29 cellular contexts compared by ENCODE assay signal in the genomic region with DNA sequence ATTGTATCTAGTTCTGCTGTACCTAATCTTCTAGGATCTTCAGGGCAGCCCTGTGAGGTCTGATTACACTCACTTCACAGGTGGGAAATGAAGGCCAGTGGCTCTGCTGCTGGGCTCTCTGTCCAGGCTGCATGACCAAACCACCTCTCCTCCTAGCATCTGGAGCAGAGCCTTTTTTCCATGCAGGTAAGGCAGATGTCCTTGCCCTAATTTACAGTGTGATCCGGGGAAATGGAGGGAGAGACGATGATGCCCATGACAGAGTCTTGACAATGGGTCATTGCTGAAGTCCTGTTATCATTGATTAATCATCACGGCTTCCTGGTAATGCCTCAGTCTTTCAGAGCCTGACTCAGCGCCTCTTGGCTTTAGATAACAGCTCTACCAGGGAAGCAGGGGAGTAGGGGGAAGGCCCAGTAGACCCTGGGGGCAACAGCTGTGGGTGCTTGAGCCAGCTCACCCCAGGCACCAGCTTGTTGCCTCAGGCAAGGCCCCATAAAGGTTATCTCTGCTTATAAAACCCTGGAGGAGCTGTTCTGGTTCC.
DNase-seq lines count a peak whose midpoint lies in the region; ATAC-seq, FAIRE-seq and TF ChIP-seq lines count a peak whose summit lies in the region.
"Had no signal": no experiment of that assay in that cellular context is flagged by ENCODE, and none has a peak within 500 bp of the region (broad histone marks: within the 10 kb centered on the region; RNA-seq: fewer than 3 reads in every experiment).

No MANE protein-coding gene starts in this region.

- no peak overlapping the region; the same call in 1 of the 2 replicates for H2AFZ ChIP-seq in K562 (ENCODE audit: low read depth, low read length)
- H2AFZ ChIP-seq: PC-9 had no signal

- TF ChIP-seq EP300 in K562 (IDR thresholded peaks at IDR 0.05; ENCODE audit: low read length) = peak; percentile 75; the same call in 1 of the 2 replicates

- BruUV-seq in K562 (replicated peaks; lab: Mats Ljungman, UMichigan) = no TSS peak

- intact Hi-C loops in K562 (cut with micrococcal nuclease) = loop anchor here (2.0 to 10.0 kb wide), 2 partner anchors 36 to 60 kb away; no protein-coding TSS in a partner anchor

- peaks cover 20% of the 10 kb centered on the region; the same call in 2 of the 3 replicates for H3K36me3 ChIP-seq in K562 (ENCODE audit: control insufficient read depth, insufficient read depth, low read length)
- no peaks in the 10 kb centered on the region for H3K36me3 ChIP-seq in mesodermal cell (ENCODE audit: control insufficient read depth, insufficient read depth, low read length)
- H3K36me3 ChIP-seq: BLaER1, colonic mucosa, transverse colon had no signal

- CTCF ChIA-PET in K562 (lab: Yijun Ruan, JAX; ENCODE audit: low intra/inter-chr PET ratio) = no interaction called here

- H3K9ac ChIP-seq in K562 (ENCODE audit: insufficient read depth in 1 of 2, low read depth in 2 of 2, low read length in 2 of 2) = peak overlapping the region; percentile 43 to 45; a peak in 3 of 4 replicates
- H3K9ac ChIP-seq: BLaER1 had no signal

- H3K4me1 Mint-ChIP-seq in nephron progenitor cell = no peaks in the 10 kb centered on the region
- H3K4me1 Mint-ChIP-seq: activated B cell treated with CpG ODN at 0.5 μM for 24 hours; activated CD4-positive, alpha-beta T cell treated with anti-CD3 and anti-CD28 coated beads, Interleukin-2, amount 10 ng/mL, durations not matched to agents 7 days and 5 days; IgD-negative memory B cell; nephron; stimulated activated memory B cell treated with anti-CD40 and anti-IgM and Interleukin-4, amounts not matched to agents 10 μg/mL and 1 μg/mL and 100 μg/mL, for 72 hours had no signal

- TF ChIP-seq CTCF in K562 (IDR thresholded peaks at IDR 0.05 in 2 of 3, conservative IDR thresholded peaks at IDR 0.05 in 1 of 3; ENCODE audit: insufficient read depth in 2 of 3, low read depth in 1 of 3, low read length in 3 of 3) (no peak), nephron progenitor cell (IDR thresholded peaks at IDR 0.05) (no peak)

- no peaks in the 10 kb centered on the region for H3K27me3 ChIP-seq in K562 (ENCODE audit: control insufficient read depth in 2 of 2, insufficient read depth in 2 of 2, low read length in 2 of 2)
- H3K27me3 ChIP-seq: BLaER1, colonic mucosa, transverse colon had no signal

- FAIRE-seq in K562 (lab: Jason Lieb, UNC) = peak; percentile 84

- no peak overlapping the region for H3K27ac Mint-ChIP-seq in nephron progenitor cell
- H3K27ac Mint-ChIP-seq: activated B cell treated with CpG ODN at 0.5 μM for 24 hours; activated CD4-positive, alpha-beta T cell treated with anti-CD3 and anti-CD28 coated beads, Interleukin-2, amount 10 ng/mL, durations not matched to agents 7 days and 5 days; activated naive CD8-positive, alpha-beta T cell; IgD-negative memory B cell; nephron; stimulated activated memory B cell treated with anti-CD40 and anti-IgM and Interleukin-4, amounts not matched to agents 10 μg/mL and 1 μg/mL and 100 μg/mL, for 72 hours had no signal

- H4K20me1 ChIP-seq in K562 (replicated peaks; ENCODE audit: control insufficient read depth, insufficient read depth, low read length) = no peaks in the 10 kb centered on the region
- H4K20me1 ChIP-seq: BLaER1 had no signal

- no peaks in the 10 kb centered on the region for H3K27me3 Mint-ChIP-seq in nephron progenitor cell (ENCODE audit: low read depth, poor library complexity)
- H3K27me3 Mint-ChIP-seq: activated B cell treated with CpG ODN at 0.5 μM for 24 hours; activated CD4-positive, alpha-beta T cell treated with anti-CD3 and anti-CD28 coated beads, Interleukin-2, amount 10 ng/mL, durations not matched to agents 7 days and 5 days; activated naive CD8-positive, alpha-beta T cell; IgD-negative memory B cell; stimulated activated memory B cell treated with anti-CD40 and anti-IgM and Interleukin-4, amounts not matched to agents 10 μg/mL and 1 μg/mL and 100 μg/mL, for 72 hours had no signal

- POLR2A ChIA-PET in K562 (lab: Yijun Ruan, JAX) = interaction anchor here (0.8 to 2.4 kb wide), 5 partner anchors 8 to 23 kb away, joined by 3 to 11 read pairs (median 3); no protein-coding TSS in a partner anchor

- H3K9me1 ChIP-seq in K562 (ENCODE audit: control insufficient read depth, insufficient read depth, low read length) = no peaks in the 10 kb centered on the region

- H3K9me3 Mint-ChIP-seq in nephron progenitor cell = no peaks in the 10 kb centered on the region

- H3K4me3 Mint-ChIP-seq in nephron progenitor cell = no peak overlapping the region
- H3K4me3 Mint-ChIP-seq: activated B cell treated with CpG ODN at 0.5 μM for 24 hours; activated CD4-positive, alpha-beta T cell treated with anti-CD3 and anti-CD28 coated beads, Interleukin-2, amount 10 ng/mL, durations not matched to agents 7 days and 5 days; activated naive CD8-positive, alpha-beta T cell; IgD-negative memory B cell; nephron; stimulated activated memory B cell treated with anti-CD40 and anti-IgM and Interleukin-4, amounts not matched to agents 10 μg/mL and 1 μg/mL and 100 μg/mL, for 72 hours had no signal

- H3K36me3 Mint-ChIP-seq in nephron progenitor cell (ENCODE audit: low read depth) = no peaks in the 10 kb centered on the region
- H3K36me3 Mint-ChIP-seq: activated naive CD8-positive, alpha-beta T cell; IgD-negative memory B cell; stimulated activated memory B cell treated with anti-CD40 and anti-IgM and Interleukin-4, amounts not matched to agents 10 μg/mL and 1 μg/mL and 100 μg/mL, for 72 hours had no signal

- in situ Hi-C loops in K562 (cut with MboI) = no loop called here

- peak; percentile 66 for ATAC-seq in K562
- ATAC-seq: stimulated activated memory B cell treated with anti-CD40 and anti-IgM and Interleukin-4, amounts not matched to agents 10 μg/mL and 1 μg/mL and 100 μg/mL, for 72 hours had no signal

- peak overlapping the region; percentile 86 for H3K27ac ChIP-seq in K562 (ENCODE audit: extremely low read depth, low read depth, low read length)
- H3K27ac ChIP-seq in mesodermal cell (ENCODE audit: low read depth, low read length, severe bottlenecking) = peak overlapping the region; percentile 72
- H3K27ac ChIP-seq: BLaER1, colonic mucosa, PC-9, transverse colon had no signal

- DNase-seq in ELF-1 (ENCODE audit: low read depth, low spot score) (peak; percentile 85), OCI-M1 (lab: John Stamatoyannopoulos, UW) (peak; percentile 81), K562 (ENCODE audit: extremely low read depth in 1 of 4, low spot score in 3 of 4) (peak; percentile 49 to 85 (median 63)), nephron progenitor cell (no peak), cerebellar cortex (ENCODE audit: low spot score) (no peak)
- no peak for DNase-seq in activated naive CD4-positive, alpha-beta T cell treated with anti-CD3 and anti-CD28 coated beads, Interleukin-2, amount 50 U/mL, for 16 hours
- DNase-seq: activated B cell treated with CpG ODN at 0.5 μM for 24 hours; activated CD4-positive, alpha-beta T cell treated with anti-CD3 and anti-CD28 coated beads, Interleukin-2, amount 10 ng/mL, durations not matched to agents 7 days and 5 days; activated effector memory CD4-positive, alpha-beta T cell treated with Interleukin-2 at 50 U/mL for 16 hours; activated T-cell treated with anti-CD3 and anti-CD28 coated beads, Interleukin-2, amount 50 U/mL, for 1 hour; colonic mucosa; DMS53; effector CD8-positive, alpha-beta T cell; head of caudate nucleus; NCI-H1092; NCI-H1930; NCI-H526; NK-92 treated with Interleukin-12 subunit alpha and Interleukin-12 subunit beta, amount 100 ng/mL, for 24 hours; PC-9; SHP77 treated with DMSO at 0.1 percent for 48 hours; T-helper 9 cell; transverse colon had no signal

- no peak for TF ChIP-seq POLR2A in K562 (conservative IDR thresholded peaks at IDR 0.05)

- H3K4me2 ChIP-seq in K562 (ENCODE audit: insufficient read depth, low read length) = peak overlapping the region; percentile 66
- H3K4me2 ChIP-seq: BLaER1, PC-9 had no signal

- H3K4me1 ChIP-seq in K562 (replicated peaks in 1 of 2; ENCODE audit: control insufficient read depth in 2 of 2, insufficient read depth in 2 of 2, low read length in 2 of 2) (peaks cover 26 to 71% of the 10 kb centered on the region in 2 experiments; a peak in 4 of 5 replicates), mesodermal cell (ENCODE audit: control insufficient read depth, insufficient read depth, low read length, poor library complexity, severe bottlenecking) (peaks cover 29% of the 10 kb centered on the region)
- H3K4me1 ChIP-seq: BLaER1, colonic mucosa, transverse colon had no signal

- no peak for TF ChIP-seq RAD21 in K562 (CRISPR knock-in tag; conservative IDR thresholded peaks at IDR 0.05 in 1 of 2, IDR thresholded peaks at IDR 0.05 in 1 of 2)

- peaks cover 13% of the 10 kb centered on the region for H3K9me3 ChIP-seq in K562 (replicated peaks; ENCODE audit: control insufficient read depth, insufficient read depth, low read depth, low read length)
- H3K9me3 ChIP-seq in mesodermal cell (ENCODE audit: control insufficient read depth, low read length) = no peaks in the 10 kb centered on the region
- H3K9me3 ChIP-seq: BLaER1, colonic mucosa, transverse colon had no signal

- H3K79me2 ChIP-seq in K562 (ENCODE audit: control insufficient read depth, insufficient read depth, low read length) = peaks cover 84% of the 10 kb centered on the region

- 0% methylated on average over 4 of the region's 4 CpGs for WGBS in K562 (ENCODE audit: insufficient coverage, low coverage, missing lambda C conversion rate)
- WGBS in mesodermal cell (ENCODE audit: insufficient coverage in 2 of 2), 2 experiments = 74 to 85% methylated on average over 4 of the region's 4 CpGs

- H3K4me3 ChIP-seq in K562 = no peak overlapping the region
- no peak overlapping the region for H3K4me3 ChIP-seq in mesodermal cell (ENCODE audit: extremely low read depth, insufficient read depth, low read length, poor library complexity, severe bottlenecking)
- H3K4me3 ChIP-seq: BLaER1, colonic mucosa, lung, PC-9, transverse colon had no signal

TF ChIP-seq in K562, 482 proteins besides CTCF, POLR2A, EP300 and RAD21 (continues in another document):
- TF ChIP-seq CXXC5 (CRISPR knock-in tag; IDR thresholded peaks at IDR 0.05) = peak; percentile 60
- TF ChIP-seq NFRKB (IDR thresholded peaks at IDR 0.05; ENCODE audit: low read depth) = 0 out of 2 replicates have a peak, but pooled peaks have one; percentile 11
- peak; percentile 91; the same call in 1 of the 2 replicates for TF ChIP-seq ZBTB7A (IDR thresholded peaks at IDR 0.05; ENCODE audit: borderline replicate concordance, control insufficient read depth, low read depth, low read length)
- TF ChIP-seq EWSR1 (IDR thresholded peaks at IDR 0.05; ENCODE audit: borderline replicate concordance, low read depth, partially characterized antibody) = no peak
- TF ChIP-seq, protein P1, sequence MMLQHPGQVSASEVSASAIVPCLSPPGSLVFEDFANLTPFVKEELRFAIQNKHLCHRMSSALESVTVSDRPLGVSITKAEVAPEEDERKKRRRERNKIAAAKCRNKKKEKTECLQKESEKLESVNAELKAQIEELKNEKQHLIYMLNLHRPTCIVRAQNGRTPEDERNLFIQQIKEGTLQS (IDR thresholded peaks at IDR 0.05) = peak; percentile 62; the same call in 1 of the 2 replicates
- TF ChIP-seq, protein P1 (CRISPR knock-in tag; conservative IDR thresholded peaks at IDR 0.05) = no peak

Comparison
In these comparisons a context has a peak if more than half of its experiments do, and no peak if none do; other contexts are left out.
1. DNase-seq: peak in ELF-1 (single experiment), OCI-M1 (single experiment) and K562 (4 of 4); none in activated naive CD4-positive, alpha-beta T cell treated with anti-CD3 and anti-CD28 coated beads, Interleukin-2, amount 50 U/mL, for 16 hours (single experiment), nephron progenitor cell (single experiment) and cerebellar cortex (single experiment).